In the genomic region with DNA sequence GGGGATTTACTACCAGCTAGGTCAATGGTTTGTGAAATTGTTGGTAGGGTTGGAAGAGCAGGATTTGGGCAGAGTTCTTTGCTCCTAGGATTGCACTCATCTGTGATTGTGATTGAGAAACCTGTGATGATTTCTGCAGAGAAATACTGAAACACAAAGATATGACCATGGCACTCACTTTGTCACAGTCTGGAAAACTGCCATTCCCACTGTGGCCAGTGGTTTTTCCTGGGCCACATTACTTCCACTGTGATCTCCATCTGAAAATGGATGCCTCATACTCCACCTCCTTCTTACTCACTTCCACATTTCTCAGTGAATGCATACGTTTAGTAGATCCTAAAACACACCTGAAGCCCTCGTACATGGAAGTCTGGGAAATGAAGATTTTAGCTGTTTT, we compare ENCODE assay signal across 19 cellular contexts.
"Had no signal": no experiment of that assay in that cellular context is flagged by ENCODE, and none has a peak within 500 bp of the region (broad histone marks: within the 10 kb centered on the region; RNA-seq: fewer than 3 reads in every experiment).

No MANE protein-coding gene starts in this region.

- H3K4me2 ChIP-seq: hepatocyte, smooth muscle cell had no signal

- H3K4me3 ChIP-seq: colonic mucosa, esophagus squamous epithelium, hepatocyte, mucosa of descending colon, right atrium auricular region, sigmoid colon, smooth muscle cell, suprapubic skin, thyroid gland had no signal

- H3K4me1 ChIP-seq: colonic mucosa, esophagus squamous epithelium, foreskin keratinocyte, right atrium auricular region, sigmoid colon, suprapubic skin, thyroid gland had no signal

- H3K27ac ChIP-seq: colonic mucosa, esophagus squamous epithelium, foreskin keratinocyte, hepatocyte, right atrium auricular region, sigmoid colon, suprapubic skin, thyroid gland had no signal

- H3K36me3 ChIP-seq: colonic mucosa, esophagus squamous epithelium, right atrium auricular region, sigmoid colon, suprapubic skin, thyroid gland had no signal

- ATAC-seq: foreskin keratinocyte; left colon; left ventricle myocardium superior; mucosa of descending colon; natural killer cell; stimulated activated naive CD8-positive, alpha-beta T cell treated with anti-CD3 and anti-CD28 coated beads, Interleukin-15, Interleukin-2, amounts not matched to agents 100 U/mL and 50 U/mL, for 24 hours had no signal

- H3K79me2 ChIP-seq: hepatocyte had no signal

- FAIRE-seq: urothelium cell line had no signal

- H3K27me3 ChIP-seq: colonic mucosa, esophagus squamous epithelium, foreskin keratinocyte, hepatocyte, right atrium auricular region, sigmoid colon, suprapubic skin, thyroid gland had no signal

- H3K9me3 ChIP-seq: colonic mucosa, esophagus squamous epithelium, mucosa of descending colon, right atrium auricular region, sigmoid colon, suprapubic skin, thyroid gland had no signal

- DNase-seq: colonic mucosa; dermis blood vessel endothelial cell; esophagus squamous epithelium; foreskin keratinocyte; head of caudate nucleus; left colon; left ventricle myocardium superior; mucosa of descending colon; natural killer cell; posterior cingulate gyrus; sigmoid colon; stimulated activated CD4-positive, alpha-beta T cell treated with anti-CD3 and anti-CD28 coated beads, Interleukin-2, amount 100 ng/mL, for 48 hours; stimulated activated naive CD8-positive, alpha-beta T cell treated with anti-CD3 and anti-CD28 coated beads, Interleukin-15, Interleukin-2, amounts not matched to agents 100 U/mL and 50 U/mL, for 24 hours; thyroid gland had no signal
